Comparison of ENCODE assay signal across 18 cellular contexts in genomic region chr2:233994191-233994590, GRCh38. TPM values are rescaled to one million over a fixed set of nuclear protein-coding genes. Genes with fewer than 3 reads are reported as not detected.
A peak's percentile ranks its signal among the peaks of the same experiment; 100 is the strongest.
DNase-seq lines count a peak whose midpoint lies in the region; ATAC-seq lines count a peak whose summit lies in the region.
"Had no signal": no experiment of that assay in that cellular context is flagged by ENCODE, and none has a peak within 500 bp of the region (broad histone marks: within the 10 kb centered on the region; RNA-seq: fewer than 3 reads in every experiment).

No MANE protein-coding gene starts in this region.

- ATAC-seq in T-helper 17 cell = no peak
- ATAC-seq in HG02852 (IDR thresholded peaks at IDR 0.05; ENCODE audit: unreplicated experiment) = no peak
- ATAC-seq in HG02571 (IDR thresholded peaks at IDR 0.05; ENCODE audit: unreplicated experiment) = no peak
- ATAC-seq in HG03565 (IDR thresholded peaks at IDR 0.05; ENCODE audit: unreplicated experiment) = no peak
- ATAC-seq: GM12878 had no signal

- no peaks in the 10 kb centered on the region for H3K36me3 Mint-ChIP-seq in T-helper 17 cell (ENCODE audit: low read depth)

- peak overlapping the region; percentile 66 for H3K4me3 Mint-ChIP-seq in T-helper 17 cell

- peaks cover 36% of the 10 kb centered on the region for H3K4me1 Mint-ChIP-seq in T-helper 17 cell

- H3K27ac Mint-ChIP-seq in T-helper 17 cell = peak overlapping the region; percentile 47

- H3K9me3 ChIP-seq in T-helper 17 cell (ENCODE audit: control insufficient read depth, low read length, poor library complexity, severe bottlenecking) = peaks cover 4% of the 10 kb centered on the region

- DNase-seq in T-helper 17 cell = no peak
- peak; percentile 78 for DNase-seq in cerebellar cortex (ENCODE audit: low spot score)
- peak; percentile 4 for DNase-seq in islet precursor cell
- DNase-seq: Calu3; CD4-positive, alpha-beta memory T cell; COR-L47; DMS53; GM23248; H7; HCEC 1CT had no signal

- no peaks in the 10 kb centered on the region for H3K27me3 Mint-ChIP-seq in T-helper 17 cell
- H3K27me3 Mint-ChIP-seq: CD4-positive, alpha-beta memory T cell had no signal

RNA-seq across cellular contexts. Expression of gene SPP2, which starts 56.3 kb away (rescaled TPM):
- total RNA-seq in T-helper 17 cell = not detected
- total RNA-seq: A172; A673; Calu3; CD4-positive, alpha-beta memory T cell; Daoy; GM12878; GM23248; H1; H7 had no signal

Comparison
In these comparisons a context has a peak if more than half of its experiments do, and no peak if none do; other contexts are left out.
1. DNase-seq: peak in cerebellar cortex (single experiment) and islet precursor cell (single experiment); none in T-helper 17 cell (0 of 3).